In genomic region chr4:81631958-81632439, GRCh38 we compare ENCODE assay signal across 8 cellular contexts.
DNase-seq lines count a peak whose midpoint lies in the region; ATAC-seq and TF ChIP-seq lines count a peak whose summit lies in the region.

No MANE protein-coding gene starts in this region.

- no peak for TF ChIP-seq CTCF in choroid plexus epithelial cell (conservative IDR thresholded peaks at IDR 0.05; ENCODE audit: low read depth, low read length)

- DNase-seq in NCI-H1105 treated with DMSO at 0.1 percent for 48 hours (lab: John Stamatoyannopoulos, UW), result peak; percentile 3
- DNase-seq in NCI-H1105 (lab: John Stamatoyannopoulos, UW), result no peak
- DNase-seq in choroid plexus epithelial cell (ENCODE audit: low read depth), result peak; percentile 85
- peak; percentile 100 for DNase-seq in renal cortical epithelial cell (ENCODE audit: low read depth)
- DNase-seq in NCI-H446 treated with DMSO at 0.1 percent for 48 hours (lab: John Stamatoyannopoulos, UW), result no peak
- DNase-seq in cortex of kidney (lab: John Stamatoyannopoulos, UW), result no peak
- no peak for DNase-seq in NCI-H1436 (lab: John Stamatoyannopoulos, UW)

- peak; percentile 54 for ATAC-seq in HG03460 (IDR thresholded peaks at IDR 0.05; ENCODE audit: unreplicated experiment)

- no peak overlapping the region for H3K4me3 ChIP-seq in choroid plexus epithelial cell (ENCODE audit: low read depth, low read length)

Comparison
In these comparisons a context has a peak if more than half of its experiments do, and no peak if none do; other contexts are left out.
1. DNase-seq: peak in NCI-H1105 treated with DMSO at 0.1 percent for 48 hours (single experiment), choroid plexus epithelial cell (single experiment) and renal cortical epithelial cell (single experiment); none in NCI-H1105 (single experiment), NCI-H446 treated with DMSO at 0.1 percent for 48 hours (single experiment), cortex of kidney (single experiment) and NCI-H1436 (single experiment).